In the genomic region with DNA sequence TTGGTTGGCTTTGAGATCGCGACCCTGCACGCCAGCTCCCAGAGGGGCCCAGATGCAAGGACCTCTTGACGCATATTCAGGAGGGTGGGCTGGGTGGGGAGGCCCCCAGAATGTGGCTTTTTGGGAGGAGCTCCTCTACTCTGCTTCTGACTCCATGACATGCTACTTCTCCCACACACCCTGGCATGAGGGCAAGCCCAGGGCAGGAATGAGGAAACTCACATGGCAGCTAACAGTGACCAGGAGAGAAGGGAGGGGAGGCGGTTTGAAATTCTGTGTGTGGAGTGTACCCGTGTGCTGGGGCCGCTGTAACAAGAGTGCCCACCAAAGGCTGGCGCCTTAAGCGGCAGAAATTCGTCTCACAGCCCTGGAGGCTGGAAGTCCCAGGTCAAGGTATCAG, we compare ENCODE assay signal across 26 cellular contexts.
"Had no signal": no experiment of that assay in that cellular context is flagged by ENCODE, and none has a peak within 500 bp of the region (broad histone marks: within the 10 kb centered on the region; RNA-seq: fewer than 3 reads in every experiment).

No MANE protein-coding gene starts in this region.

- H3K36me3 ChIP-seq: neutrophil, ovary, thyroid gland had no signal

- H3K27ac Mint-ChIP-seq: activated CD4-positive, alpha-beta memory T cell treated with anti-CD3 and anti-CD28 coated beads for 36 hours; activated CD4-positive, alpha-beta T cell treated with anti-CD3 and anti-CD28 coated beads, Interleukin-2, amount 10 ng/mL, durations not matched to agents 24 days and 14 days; activated naive CD4-positive, alpha-beta T cell treated with anti-CD3 and anti-CD28 coated beads, Interleukin-2, amount 50 U/mL, for 24 hours; activated naive CD8-positive, alpha-beta T cell treated with anti-CD3 and anti-CD28 coated beads, Interleukin-2, amount 50 U/mL, for 24 hours; activated T-helper 17 cell treated with anti-CD3 and anti-CD28 coated beads, Interleukin-2, amount 50 U/mL, for 72 hours; memory B cell; nephron; progenitor cell of endocrine pancreas; stimulated activated naive B cell treated with anti-CD40 and anti-IgM and Interleukin-4, amounts not matched to agents 10 μg/mL and 1 μg/mL and 100 μg/mL, for 72 hours had no signal

- H3K4me2 ChIP-seq: smooth muscle cell had no signal

- H3K27ac ChIP-seq: neutrophil, ovary, sigmoid colon, stomach, thyroid gland, upper lobe of left lung had no signal

- H3K9me3 Mint-ChIP-seq: activated CD4-positive, alpha-beta memory T cell treated with anti-CD3 and anti-CD28 coated beads for 36 hours; activated CD4-positive, alpha-beta T cell treated with anti-CD3 and anti-CD28 coated beads, Interleukin-2, amount 10 ng/mL, durations not matched to agents 24 days and 14 days; activated naive CD4-positive, alpha-beta T cell treated with anti-CD3 and anti-CD28 coated beads, Interleukin-2, amount 50 U/mL, for 24 hours; activated naive CD8-positive, alpha-beta T cell treated with anti-CD3 and anti-CD28 coated beads, Interleukin-2, amount 50 U/mL, for 24 hours; activated T-cell treated with anti-CD3 and anti-CD28 coated beads, Interleukin-2, amount 50 U/mL, for 4 hours; activated T-helper 17 cell treated with anti-CD3 and anti-CD28 coated beads, Interleukin-2, amount 50 U/mL, for 72 hours; memory B cell; nephron; stimulated activated naive B cell treated with anti-CD40 and anti-IgM and Interleukin-4, amounts not matched to agents 10 μg/mL and 1 μg/mL and 100 μg/mL, for 72 hours had no signal

- H3K9me3 ChIP-seq: neutrophil, ovary, sigmoid colon, stomach, thyroid gland, upper lobe of left lung had no signal

- ATAC-seq: activated naive CD8-positive, alpha-beta T cell treated with anti-CD3 and anti-CD28 coated beads, Interleukin-2, amount 50 U/mL, for 24 hours; activated T-cell treated with anti-CD3 and anti-CD28 coated beads, Interleukin-2, amount 50 U/mL, for 4 hours; activated T-helper 17 cell treated with anti-CD3 and anti-CD28 coated beads, Interleukin-2, amount 50 U/mL, for 72 hours; stimulated activated naive B cell treated with anti-CD40 and anti-IgM and Interleukin-4, amounts not matched to agents 10 μg/mL and 1 μg/mL and 100 μg/mL, for 72 hours had no signal

- H3K4me1 ChIP-seq: sigmoid colon, thyroid gland, upper lobe of left lung had no signal

- H3K4me1 Mint-ChIP-seq: activated CD4-positive, alpha-beta T cell treated with anti-CD3 and anti-CD28 coated beads, Interleukin-2, amount 10 ng/mL, durations not matched to agents 24 days and 14 days; activated naive CD4-positive, alpha-beta T cell treated with anti-CD3 and anti-CD28 coated beads, Interleukin-2, amount 50 U/mL, for 24 hours; activated naive CD8-positive, alpha-beta T cell treated with anti-CD3 and anti-CD28 coated beads, Interleukin-2, amount 50 U/mL, for 24 hours; activated T-helper 17 cell treated with anti-CD3 and anti-CD28 coated beads, Interleukin-2, amount 50 U/mL, for 72 hours; memory B cell; stimulated activated naive B cell treated with anti-CD40 and anti-IgM and Interleukin-4, amounts not matched to agents 10 μg/mL and 1 μg/mL and 100 μg/mL, for 72 hours had no signal

- H3K4me3 Mint-ChIP-seq: activated CD4-positive, alpha-beta memory T cell treated with anti-CD3 and anti-CD28 coated beads for 36 hours; activated CD4-positive, alpha-beta T cell treated with anti-CD3 and anti-CD28 coated beads, Interleukin-2, amount 10 ng/mL, durations not matched to agents 24 days and 14 days; activated naive CD4-positive, alpha-beta T cell treated with anti-CD3 and anti-CD28 coated beads, Interleukin-2, amount 50 U/mL, for 24 hours; activated naive CD8-positive, alpha-beta T cell treated with anti-CD3 and anti-CD28 coated beads, Interleukin-2, amount 50 U/mL, for 24 hours; activated T-cell treated with anti-CD3 and anti-CD28 coated beads, Interleukin-2, amount 50 U/mL, for 4 hours; activated T-helper 17 cell treated with anti-CD3 and anti-CD28 coated beads, Interleukin-2, amount 50 U/mL, for 72 hours; memory B cell; nephron; stimulated activated naive B cell treated with anti-CD40 and anti-IgM and Interleukin-4, amounts not matched to agents 10 μg/mL and 1 μg/mL and 100 μg/mL, for 72 hours had no signal

- H3K27me3 Mint-ChIP-seq: activated CD4-positive, alpha-beta memory T cell treated with anti-CD3 and anti-CD28 coated beads for 36 hours; activated CD4-positive, alpha-beta T cell treated with anti-CD3 and anti-CD28 coated beads, Interleukin-2, amount 10 ng/mL, durations not matched to agents 24 days and 14 days; activated naive CD4-positive, alpha-beta T cell treated with anti-CD3 and anti-CD28 coated beads, Interleukin-2, amount 50 U/mL, for 24 hours; activated naive CD8-positive, alpha-beta T cell treated with anti-CD3 and anti-CD28 coated beads, Interleukin-2, amount 50 U/mL, for 24 hours; activated T-helper 17 cell treated with anti-CD3 and anti-CD28 coated beads, Interleukin-2, amount 50 U/mL, for 72 hours; memory B cell; progenitor cell of endocrine pancreas; stimulated activated naive B cell treated with anti-CD40 and anti-IgM and Interleukin-4, amounts not matched to agents 10 μg/mL and 1 μg/mL and 100 μg/mL, for 72 hours had no signal

- DNase-seq: activated CD4-positive, alpha-beta memory T cell treated with anti-CD3 and anti-CD28 coated beads for 36 hours; activated CD4-positive, alpha-beta T cell treated with anti-CD3 and anti-CD28 coated beads, Interleukin-2, amount 10 ng/mL, durations not matched to agents 24 days and 14 days; activated CD4-positive, CD25-positive, alpha-beta regulatory T cell treated with anti-CD3 and anti-CD28 coated beads, Interleukin-2, amount 50 U/mL, for 72 hours; activated CD8-positive, alpha-beta memory T cell treated with anti-CD3 and anti-CD28 coated beads, Interleukin-2, amount 50 U/mL, for 48 hours; activated naive CD8-positive, alpha-beta T cell treated with anti-CD3 and anti-CD28 coated beads, Interleukin-2, amount 50 U/mL, for 24 hours; activated T-cell treated with anti-CD3 and anti-CD28 coated beads, Interleukin-2, amount 50 U/mL, for 4 hours; amygdala; central memory CD4-positive, alpha-beta T cell; islet precursor cell; ovary; retina; sigmoid colon; stimulated activated CD4-positive, alpha-beta T cell treated with anti-CD3 and anti-CD28 coated beads, Interleukin-1b, Interleukin-23, amount 100 ng/mL, for 48 hours; stimulated activated CD4-positive, alpha-beta T cell treated with anti-CD3 and anti-CD28 coated beads, Interleukin-4, amount 100 ng/mL, for 4 hours; stimulated activated naive B cell treated with anti-CD40 and anti-IgM and Interleukin-4, amounts not matched to agents 10 μg/mL and 1 μg/mL and 100 μg/mL, for 72 hours; stomach; T-helper 2 cell; thyroid gland; upper lobe of left lung had no signal

- H3K27me3 ChIP-seq: neutrophil, ovary, sigmoid colon, stomach, thyroid gland, upper lobe of left lung had no signal

- H3K4me3 ChIP-seq: ovary, sigmoid colon, smooth muscle cell, stomach, thyroid gland, upper lobe of left lung had no signal
